22 cellular contexts compared by ENCODE assay signal in the genomic region with DNA sequence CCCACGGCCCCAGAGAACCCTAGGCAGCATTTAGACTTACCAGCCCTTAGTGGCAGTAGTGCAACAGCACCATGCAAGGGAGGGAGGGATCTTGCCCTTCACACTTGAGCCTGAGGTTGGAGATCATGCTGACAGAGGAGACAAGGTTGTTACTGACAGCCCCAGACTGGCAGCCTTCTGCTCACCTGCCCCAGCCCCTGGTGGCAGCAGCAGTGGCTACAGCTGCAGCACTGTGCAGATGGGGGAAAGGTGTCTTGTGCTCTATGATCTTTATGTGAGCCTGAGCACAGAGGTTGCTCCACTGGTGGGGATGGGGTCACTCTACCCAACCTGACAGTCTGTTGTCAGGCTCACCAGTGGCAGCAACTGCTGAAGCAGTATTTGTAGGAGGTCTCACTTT.
A peak's percentile ranks its signal among the peaks of the same experiment; 100 is the strongest.
DNase-seq lines count a peak whose midpoint lies in the region; ATAC-seq, FAIRE-seq and TF ChIP-seq lines count a peak whose summit lies in the region.
"Had no signal": no experiment of that assay in that cellular context is flagged by ENCODE, and none has a peak within 500 bp of the region (broad histone marks: within the 10 kb centered on the region; RNA-seq: fewer than 3 reads in every experiment).

No MANE protein-coding gene starts in this region.

- FAIRE-seq in H1 (lab: Jason Lieb, UNC): no peak
- FAIRE-seq: A204.1, GM12878, K562 had no signal

- no peak overlapping the region for H2BK5ac ChIP-seq in H1 (ENCODE audit: low read depth, low read length)
- H2BK5ac ChIP-seq in trophoblast cell (ENCODE audit: low read depth, low read length, poor library complexity): no peak overlapping the region

- WGBS in H1 (ENCODE audit: extremely low coverage in 1 of 2, insufficient coverage in 1 of 2, insufficient read length in 1 of 2, insufficient replicate concordance in 2 of 2, low coverage in 1 of 2, low lambda C conversion rate in 2 of 2, missing lambda C conversion rate in 1 of 2), 2 experiments: 88% methylated on average over 1 of the region's 1 CpG; no CpG with 5 or more reads in 1 of the 2 experiments
- no CpG with 5 or more reads among the region's 1 CpG for WGBS in trophoblast cell (ENCODE audit: extremely low coverage, insufficient coverage, insufficient read length)

- H3K23ac ChIP-seq in H1 (ENCODE audit: insufficient read length) (no peak overlapping the region), trophoblast cell (ENCODE audit: low read length) (no peak overlapping the region)

- peak overlapping the region; percentile 53; the same call in 1 of the 2 replicates for H4K8ac ChIP-seq in H1 (ENCODE audit: extremely low read depth, insufficient read depth, low read length)
- no peak overlapping the region for H4K8ac ChIP-seq in trophoblast cell (ENCODE audit: low read depth, low read length)

- CTCF ChIA-PET in H1 (lab: Charles Lee; ENCODE audit: partially characterized antibody): interaction anchor here (1.2 kb wide), 1 partner anchor 96 kb away, joined by 4 read pairs; no protein-coding TSS in a partner anchor

- ATAC-seq in HG02642 (IDR thresholded peaks at IDR 0.05; ENCODE audit: poor library complexity, unreplicated experiment): no peak
- ATAC-seq: GM12878, K562 had no signal

- no peaks in the 10 kb centered on the region for H3K4me1 ChIP-seq in H1 (replicated peaks in 1 of 4; ENCODE audit: control insufficient read depth in 3 of 4, insufficient read depth in 4 of 4, low read length in 3 of 4)
- H3K4me1 ChIP-seq in trophoblast cell (ENCODE audit: control insufficient read depth in 1 of 2, insufficient read depth in 2 of 2, low read length in 2 of 2): no peaks in the 10 kb centered on the region
- H3K4me1 ChIP-seq: BE2C had no signal

- H3K18ac ChIP-seq in H1 (ENCODE audit: extremely low read depth, low read length) (no peak overlapping the region), trophoblast cell (ENCODE audit: low read length) (no peak overlapping the region)

- no peak overlapping the region; the same call in 1 of the 2 replicates for H2BK15ac ChIP-seq in H1 (ENCODE audit: low read length)

- TF ChIP-seq CTCF in H1 (IDR thresholded peaks at IDR 0.05; ENCODE audit: control extremely low read depth in 1 of 3, insufficient read depth in 1 of 3, low read depth in 1 of 3, low read length in 3 of 3): peak in 2 of 3 experiments; percentile 52 to 58; a peak in 2 of 4 replicates

- H3K4me2 ChIP-seq in H1 (ENCODE audit: insufficient read depth in 1 of 2, low read depth in 2 of 2, low read length in 2 of 2) (no peak overlapping the region), trophoblast cell (ENCODE audit: low read length) (no peak overlapping the region)

- H3K4ac ChIP-seq in H1 (replicated peaks; ENCODE audit: insufficient read length, low read depth, low read length): no peak overlapping the region
- H3K4ac ChIP-seq in trophoblast cell (ENCODE audit: low read depth, low read length): no peak overlapping the region

- no peak overlapping the region for H4K5ac ChIP-seq in H1 (ENCODE audit: insufficient read length, low read depth, low read length)

- H2AFZ ChIP-seq in H1 (ENCODE audit: low read length): peak overlapping the region; percentile 46; the same call in 1 of the 2 replicates
- H2AFZ ChIP-seq in trophoblast cell (ENCODE audit: insufficient read depth, low read length, poor library complexity): no peak overlapping the region
- H2AFZ ChIP-seq: GM23248 had no signal

- H3K14ac ChIP-seq in H1 (ENCODE audit: insufficient read length) (no peak overlapping the region), trophoblast cell (ENCODE audit: low read length) (no peak overlapping the region)

- H2BK20ac ChIP-seq in H1 (ENCODE audit: low read length): no peak overlapping the region

- no peak overlapping the region for H2BK12ac ChIP-seq in H1 (ENCODE audit: low read depth, low read length)
- no peak overlapping the region for H2BK12ac ChIP-seq in trophoblast cell (ENCODE audit: low read length)

- no peak overlapping the region for H2BK120ac ChIP-seq in H1 (replicated peaks; ENCODE audit: low read depth, low read length)
- H2BK120ac ChIP-seq in trophoblast cell (ENCODE audit: insufficient read depth, low read length, poor library complexity): no peak overlapping the region

- no peaks in the 10 kb centered on the region for H3K79me1 ChIP-seq in H1 (ENCODE audit: low read depth, low read length)
- H3K79me1 ChIP-seq in trophoblast cell (ENCODE audit: low read length): no peaks in the 10 kb centered on the region

- H3K79me2 ChIP-seq in H1 (ENCODE audit: control insufficient read depth in 1 of 2, insufficient read depth in 2 of 2, low read length in 2 of 2) (no peaks in the 10 kb centered on the region), trophoblast cell (ENCODE audit: control insufficient read depth, insufficient read depth, low read length, poor library complexity) (no peaks in the 10 kb centered on the region)

- no peak for TF ChIP-seq POLR2A in H1 (IDR thresholded peaks at IDR 0.05; ENCODE audit: control extremely low read depth in 1 of 2, low read depth in 2 of 2, low read length in 2 of 2)
- no peak for TF ChIP-seq POLR2A in erythroblast (IDR thresholded peaks at IDR 0.05; ENCODE audit: low read length)

- 0 out of 4 replicates have a peak, but pooled peaks cover 4 to 9% of the 10 kb centered on the region in 2 experiments for H3K9me3 ChIP-seq in H1 (ENCODE audit: insufficient read depth in 2 of 2, low read depth in 1 of 2, low read length in 1 of 2)
- peaks cover 2% of the 10 kb centered on the region for H3K9me3 ChIP-seq in trophoblast cell (ENCODE audit: insufficient read depth, low read depth, low read length)
- H3K9me3 ChIP-seq: BE2C had no signal

- TF ChIP-seq RAD21 in H1 (IDR thresholded peaks at IDR 0.05 in 1 of 2, conservative IDR thresholded peaks at IDR 0.05 in 1 of 2; ENCODE audit: low read depth in 2 of 2, low read length in 2 of 2): peak; percentile 25 to 40; a peak in 2 of 4 replicates

- DNase-seq in HuH-7 (ENCODE audit: low spot score) (peak; percentile 1), H1 (ENCODE audit: low read depth in 1 of 2, low spot score in 2 of 2) (no peak), iPS-NIHi7 (ENCODE audit: extremely low spot score) (peak; percentile 8), trophoblast cell (no peak), NCI-H2029 treated with DMSO at 0.1 percent for 48 hours (lab: John Stamatoyannopoulos, UW) (no peak), erythroblast (lab: John Stamatoyannopoulos, UW) (no peak)
- DNase-seq: ACHN; BE2C; C1 segment of cervical spinal cord; CD4-positive, CD25-positive, alpha-beta regulatory T cell; COR-L47; DMS 273 treated with DMSO at 0.1 percent for 48 hours; DMS53; DND-41; EL; GM23248; H7; IMR-90 had no signal

- H3K9ac ChIP-seq in H1 (replicated peaks in 1 of 4; ENCODE audit: extremely low read depth in 1 of 4, low read depth in 3 of 4, low read length in 3 of 4) (no peak overlapping the region), trophoblast cell (ENCODE audit: low read length) (peak overlapping the region; percentile 48)
- H3K9ac ChIP-seq: GM23248 had no signal

- TF ChIP-seq EP300 in H1 (IDR thresholded peaks at IDR 0.05; ENCODE audit: borderline replicate concordance in 1 of 2, low read depth in 2 of 2, low read length in 2 of 2): no peak

- no peaks in the 10 kb centered on the region for H3K23me2 ChIP-seq in H1 (ENCODE audit: low read depth, low read length)

- H3K27me3 ChIP-seq in H1 (replicated peaks in 1 of 4; ENCODE audit: control insufficient read depth in 3 of 4, extremely low read depth in 1 of 4, insufficient read depth in 3 of 4, low read length in 3 of 4): no peaks in the 10 kb centered on the region
- no peaks in the 10 kb centered on the region for H3K27me3 ChIP-seq in trophoblast cell (ENCODE audit: insufficient read depth, low read length)
- H3K27me3 ChIP-seq: BE2C had no signal

- POLR2A ChIA-PET in H1 (lab: Charles Lee; ENCODE audit: partially characterized antibody): no interaction called here

- H3K36me3 ChIP-seq in H1 (ENCODE audit: control insufficient read depth in 2 of 4, insufficient read depth in 4 of 4, low read length in 3 of 4) (no peaks in the 10 kb centered on the region), trophoblast cell (ENCODE audit: control insufficient read depth in 1 of 2, insufficient read depth in 2 of 2, low read length in 2 of 2) (no peaks in the 10 kb centered on the region)
- H3K36me3 ChIP-seq: BE2C had no signal

- no peak overlapping the region for H2AK5ac ChIP-seq in H1 (ENCODE audit: low read depth, low read length)
- no peak overlapping the region for H2AK5ac ChIP-seq in trophoblast cell (ENCODE audit: low read length)

- no peak overlapping the region for H3K56ac ChIP-seq in H1 (replicated peaks; ENCODE audit: insufficient read length, low read depth, low read length)

- H4K91ac ChIP-seq in H1 (replicated peaks; ENCODE audit: insufficient read length, low read length): peak overlapping the region; percentile 22
- H4K91ac ChIP-seq in trophoblast cell (ENCODE audit: low read depth, low read length): no peak overlapping the region

- no peak overlapping the region for H3K27ac ChIP-seq in H1 (ENCODE audit: low read depth, low read length)
- no peak overlapping the region for H3K27ac ChIP-seq in trophoblast cell (ENCODE audit: low read depth, low read length)
- H3K27ac ChIP-seq: GM23248 had no signal

- H3K4me3 ChIP-seq in H1 (ENCODE audit: extremely low read depth in 1 of 4, insufficient read depth in 2 of 4, low read depth in 3 of 4, low read length in 4 of 4): no peak overlapping the region
- H3K4me3 ChIP-seq in trophoblast cell (ENCODE audit: low read depth, low read length): no peak overlapping the region
- H3K4me3 ChIP-seq: GM12878, GM23248, K562 had no signal

- H4K12ac ChIP-seq in trophoblast cell (ENCODE audit: low read depth, low read length): no peak overlapping the region

- H4K20me1 ChIP-seq in H1 (replicated peaks in 1 of 2; ENCODE audit: control insufficient read depth in 1 of 2, insufficient read depth in 2 of 2, low read length in 2 of 2): no peaks in the 10 kb centered on the region

TF ChIP-seq in H1, 55 proteins besides CTCF, POLR2A, EP300 and RAD21 (continues in another document):
- TF ChIP-seq SAP30 (IDR thresholded peaks at IDR 0.05; ENCODE audit: insufficient read depth, insufficient replicate concordance, low read length): no peak
- TF ChIP-seq RXRA (IDR thresholded peaks at IDR 0.05; ENCODE audit: insufficient read depth, low read depth, low read length): no peak
- TF ChIP-seq ASH2L (IDR thresholded peaks at IDR 0.05; ENCODE audit: low read length): no peak
- TF ChIP-seq, protein P1, sequence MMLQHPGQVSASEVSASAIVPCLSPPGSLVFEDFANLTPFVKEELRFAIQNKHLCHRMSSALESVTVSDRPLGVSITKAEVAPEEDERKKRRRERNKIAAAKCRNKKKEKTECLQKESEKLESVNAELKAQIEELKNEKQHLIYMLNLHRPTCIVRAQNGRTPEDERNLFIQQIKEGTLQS (IDR thresholded peaks at IDR 0.05; ENCODE audit: insufficient read depth, low read depth, low read length): no peak
- TF ChIP-seq USF2 (IDR thresholded peaks at IDR 0.05; ENCODE audit: low read length): no peak

Comparison
In these comparisons a context has a peak if more than half of its experiments do, and no peak if none do; other contexts are left out.
1. DNase-seq: peak in HuH-7 (single experiment) and iPS-NIHi7 (single experiment); none in H1 (0 of 2), trophoblast cell (0 of 2), NCI-H2029 treated with DMSO at 0.1 percent for 48 hours (single experiment) and erythroblast (0 of 2).